ENCODE assay signal across 2 cellular contexts in the genomic region with DNA sequence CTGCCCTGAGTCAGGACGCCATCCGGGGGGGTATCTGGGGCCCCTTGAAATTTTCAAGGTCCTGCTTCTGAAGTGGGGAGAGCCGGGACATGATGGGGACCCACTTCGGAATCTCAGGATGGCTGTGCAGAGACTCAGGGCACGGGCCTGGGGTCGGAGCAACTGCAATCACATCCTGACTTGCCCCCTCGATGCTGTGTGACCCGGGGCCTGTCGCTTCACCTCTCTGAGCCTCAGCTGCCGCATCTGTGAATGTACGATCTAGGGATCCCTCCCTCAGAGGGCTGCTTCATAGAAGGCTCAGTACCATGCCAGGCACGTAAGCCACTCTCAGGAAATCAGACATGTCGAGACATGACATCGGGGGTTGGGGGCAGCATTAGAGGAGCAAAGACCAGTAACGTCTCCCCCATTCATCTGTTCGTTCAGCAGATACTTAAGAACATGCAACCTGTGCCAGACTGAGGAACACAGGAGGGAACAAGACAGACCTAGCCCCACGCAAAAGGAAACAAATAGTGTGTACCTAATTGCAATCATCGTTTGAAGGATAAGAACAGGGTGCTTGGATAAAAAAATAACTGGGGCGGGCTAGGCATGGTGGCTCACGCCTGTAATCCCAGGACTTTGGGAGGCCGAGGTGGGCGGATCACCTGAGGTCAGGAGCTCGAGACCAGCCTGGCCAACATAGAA.
TF ChIP-seq lines count a peak whose summit lies in the region.

No MANE protein-coding gene starts in this region.

TF ChIP-seq in HepG2, 621 proteins besides CTCF, POLR2A, EP300 and RAD21 (continues in another document):
- TF ChIP-seq ZNF235 (CRISPR knock-in tag; IDR thresholded peaks at IDR 0.05; ENCODE audit: borderline replicate concordance) (0 out of 2 replicates have a peak, but pooled peaks have one; percentile 54), ZNF17 (CRISPR knock-in tag; IDR thresholded peaks at IDR 0.05) (no peak), ZNF607 (CRISPR knock-in tag; IDR thresholded peaks at IDR 0.05; ENCODE audit: borderline replicate concordance) (peak; percentile 66; the same call in 1 of the 2 replicates), SATB2 (CRISPR knock-in tag; IDR thresholded peaks at IDR 0.05) (0 out of 2 replicates have a peak, but pooled peaks have one; percentile 65), FOSL1 (CRISPR knock-in tag; IDR thresholded peaks at IDR 0.05; ENCODE audit: borderline replicate concordance) (peak; percentile 1; the same call in 1 of the 2 replicates), HOXA3 (CRISPR knock-in tag; IDR thresholded peaks at IDR 0.05) (no peak), GLMP (CRISPR knock-in tag; IDR thresholded peaks at IDR 0.05; ENCODE audit: borderline replicate concordance) (no peak), ZBTB3 (CRISPR knock-in tag; IDR thresholded peaks at IDR 0.05; ENCODE audit: borderline replicate concordance, low read depth) (0 out of 2 replicates have a peak, but pooled peaks have one; percentile 67), RFX5 (IDR thresholded peaks at IDR 0.05; ENCODE audit: low read depth, low read length) (no peak), ZFP90 (CRISPR knock-in tag; IDR thresholded peaks at IDR 0.05; ENCODE audit: borderline replicate concordance) (no peak), IRX3 (CRISPR knock-in tag; IDR thresholded peaks at IDR 0.05; ENCODE audit: borderline replicate concordance, low read depth) (no peak), ZNF513 (CRISPR knock-in tag; conservative IDR thresholded peaks at IDR 0.05) (peak; percentile 89; the same call in 1 of the 2 replicates), ZNF768 (CRISPR knock-in tag; IDR thresholded peaks at IDR 0.05) (peak; percentile 99), ZSCAN22 (CRISPR knock-in tag; IDR thresholded peaks at IDR 0.05) (0 out of 2 replicates have a peak, but pooled peaks have one; percentile 31), ZNF230 (CRISPR knock-in tag; IDR thresholded peaks at IDR 0.05) (peak; percentile 51; the same call in 1 of the 2 replicates), FOXO1 (CRISPR knock-in tag; IDR thresholded peaks at IDR 0.05) (no peak), ZFP62 (CRISPR knock-in tag; IDR thresholded peaks at IDR 0.05) (0 out of 2 replicates have a peak, but pooled peaks have one; percentile 62), ZNF572 (CRISPR knock-in tag; IDR thresholded peaks at IDR 0.05) (0 out of 2 replicates have a peak, but pooled peaks have one; percentile 73)
- TF ChIP-seq, protein P1, sequence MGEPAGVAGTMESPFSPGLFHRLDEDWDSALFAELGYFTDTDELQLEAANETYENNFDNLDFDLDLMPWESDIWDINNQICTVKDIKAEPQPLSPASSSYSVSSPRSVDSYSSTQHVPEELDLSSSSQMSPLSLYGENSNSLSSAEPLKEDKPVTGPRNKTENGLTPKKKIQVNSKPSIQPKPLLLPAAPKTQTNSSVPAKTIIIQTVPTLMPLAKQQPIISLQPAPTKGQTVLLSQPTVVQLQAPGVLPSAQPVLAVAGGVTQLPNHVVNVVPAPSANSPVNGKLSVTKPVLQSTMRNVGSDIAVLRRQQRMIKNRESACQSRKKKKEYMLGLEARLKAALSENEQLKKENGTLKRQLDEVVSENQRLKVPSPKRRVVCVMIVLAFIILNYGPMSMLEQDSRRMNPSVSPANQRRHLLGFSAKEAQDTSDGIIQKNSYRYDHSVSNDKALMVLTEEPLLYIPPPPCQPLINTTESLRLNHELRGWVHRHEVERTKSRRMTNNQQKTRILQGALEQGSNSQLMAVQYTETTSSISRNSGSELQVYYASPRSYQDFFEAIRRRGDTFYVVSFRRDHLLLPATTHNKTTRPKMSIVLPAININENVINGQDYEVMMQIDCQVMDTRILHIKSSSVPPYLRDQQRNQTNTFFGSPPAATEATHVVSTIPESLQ (CRISPR knock-in tag; conservative IDR thresholded peaks at IDR 0.05) = no peak
- TF ChIP-seq, protein P2, sequence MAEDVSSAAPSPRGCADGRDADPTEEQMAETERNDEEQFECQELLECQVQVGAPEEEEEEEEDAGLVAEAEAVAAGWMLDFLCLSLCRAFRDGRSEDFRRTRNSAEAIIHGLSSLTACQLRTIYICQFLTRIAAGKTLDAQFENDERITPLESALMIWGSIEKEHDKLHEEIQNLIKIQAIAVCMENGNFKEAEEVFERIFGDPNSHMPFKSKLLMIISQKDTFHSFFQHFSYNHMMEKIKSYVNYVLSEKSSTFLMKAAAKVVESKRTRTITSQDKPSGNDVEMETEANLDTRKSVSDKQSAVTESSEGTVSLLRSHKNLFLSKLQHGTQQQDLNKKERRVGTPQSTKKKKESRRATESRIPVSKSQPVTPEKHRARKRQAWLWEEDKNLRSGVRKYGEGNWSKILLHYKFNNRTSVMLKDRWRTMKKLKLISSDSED (CRISPR knock-in tag; IDR thresholded peaks at IDR 0.05) = no peak
- TF ChIP-seq, protein P3, sequence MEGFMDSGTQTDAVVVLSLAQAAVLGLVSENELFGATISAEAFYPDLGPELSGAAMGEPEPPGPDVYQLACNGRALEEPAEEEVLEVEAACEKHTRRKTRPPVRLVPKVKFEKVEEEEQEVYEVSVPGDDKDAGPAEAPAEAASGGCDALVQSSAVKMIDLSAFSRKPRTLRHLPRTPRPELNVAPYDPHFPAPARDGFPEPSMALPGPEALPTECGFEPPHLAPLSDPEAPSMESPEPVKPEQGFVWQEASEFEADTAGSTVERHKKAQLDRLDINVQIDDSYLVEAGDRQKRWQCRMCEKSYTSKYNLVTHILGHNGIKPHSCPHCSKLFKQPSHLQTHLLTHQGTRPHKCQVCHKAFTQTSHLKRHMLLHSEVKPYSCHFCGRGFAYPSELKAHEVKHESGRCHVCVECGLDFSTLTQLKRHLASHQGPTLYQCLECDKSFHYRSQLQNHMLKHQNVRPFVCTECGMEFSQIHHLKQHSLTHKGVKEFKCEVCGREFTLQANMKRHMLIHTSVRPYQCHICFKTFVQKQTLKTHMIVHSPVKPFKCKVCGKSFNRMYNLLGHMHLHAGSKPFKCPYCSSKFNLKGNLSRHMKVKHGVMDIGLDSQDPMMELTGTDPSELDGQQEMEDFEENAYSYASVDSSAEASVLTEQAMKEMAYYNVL (CRISPR knock-in tag; IDR thresholded peaks at IDR 0.05; ENCODE audit: borderline replicate concordance) = 0 out of 2 replicates have a peak, but pooled peaks have one; percentile 39

TF ChIP-seq in GM12878, 131 proteins besides CTCF, POLR2A, EP300 and RAD21:
- TF ChIP-seq SMAD1 (IDR thresholded peaks at IDR 0.05; ENCODE audit: low read depth, partially characterized antibody) (no peak), MXI1 (IDR thresholded peaks at IDR 0.05; ENCODE audit: low read depth, low read length) (no peak), CBX3 (IDR thresholded peaks at IDR 0.05; ENCODE audit: borderline replicate concordance, low read depth) (no peak), SP1 (IDR thresholded peaks at IDR 0.05; ENCODE audit: low read depth, low read length) (no peak)
- TF ChIP-seq, protein P4, sequence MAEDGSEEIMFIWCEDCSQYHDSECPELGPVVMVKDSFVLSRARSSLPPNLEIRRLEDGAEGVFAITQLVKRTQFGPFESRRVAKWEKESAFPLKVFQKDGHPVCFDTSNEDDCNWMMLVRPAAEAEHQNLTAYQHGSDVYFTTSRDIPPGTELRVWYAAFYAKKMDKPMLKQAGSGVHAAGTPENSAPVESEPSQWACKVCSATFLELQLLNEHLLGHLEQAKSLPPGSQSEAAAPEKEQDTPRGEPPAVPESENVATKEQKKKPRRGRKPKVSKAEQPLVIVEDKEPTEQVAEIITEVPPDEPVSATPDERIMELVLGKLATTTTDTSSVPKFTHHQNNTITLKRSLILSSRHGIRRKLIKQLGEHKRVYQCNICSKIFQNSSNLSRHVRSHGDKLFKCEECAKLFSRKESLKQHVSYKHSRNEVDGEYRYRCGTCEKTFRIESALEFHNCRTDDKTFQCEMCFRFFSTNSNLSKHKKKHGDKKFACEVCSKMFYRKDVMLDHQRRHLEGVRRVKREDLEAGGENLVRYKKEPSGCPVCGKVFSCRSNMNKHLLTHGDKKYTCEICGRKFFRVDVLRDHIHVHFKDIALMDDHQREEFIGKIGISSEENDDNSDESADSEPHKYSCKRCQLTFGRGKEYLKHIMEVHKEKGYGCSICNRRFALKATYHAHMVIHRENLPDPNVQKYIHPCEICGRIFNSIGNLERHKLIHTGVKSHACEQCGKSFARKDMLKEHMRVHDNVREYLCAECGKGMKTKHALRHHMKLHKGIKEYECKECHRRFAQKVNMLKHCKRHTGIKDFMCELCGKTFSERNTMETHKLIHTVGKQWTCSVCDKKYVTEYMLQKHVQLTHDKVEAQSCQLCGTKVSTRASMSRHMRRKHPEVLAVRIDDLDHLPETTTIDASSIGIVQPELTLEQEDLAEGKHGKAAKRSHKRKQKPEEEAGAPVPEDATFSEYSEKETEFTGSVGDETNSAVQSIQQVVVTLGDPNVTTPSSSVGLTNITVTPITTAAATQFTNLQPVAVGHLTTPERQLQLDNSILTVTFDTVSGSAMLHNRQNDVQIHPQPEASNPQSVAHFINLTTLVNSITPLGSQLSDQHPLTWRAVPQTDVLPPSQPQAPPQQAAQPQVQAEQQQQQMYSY (CRISPR knock-in tag; IDR thresholded peaks at IDR 0.05) = no peak
